Comparison of ENCODE assay signal across 9 cellular contexts in the genomic region with DNA sequence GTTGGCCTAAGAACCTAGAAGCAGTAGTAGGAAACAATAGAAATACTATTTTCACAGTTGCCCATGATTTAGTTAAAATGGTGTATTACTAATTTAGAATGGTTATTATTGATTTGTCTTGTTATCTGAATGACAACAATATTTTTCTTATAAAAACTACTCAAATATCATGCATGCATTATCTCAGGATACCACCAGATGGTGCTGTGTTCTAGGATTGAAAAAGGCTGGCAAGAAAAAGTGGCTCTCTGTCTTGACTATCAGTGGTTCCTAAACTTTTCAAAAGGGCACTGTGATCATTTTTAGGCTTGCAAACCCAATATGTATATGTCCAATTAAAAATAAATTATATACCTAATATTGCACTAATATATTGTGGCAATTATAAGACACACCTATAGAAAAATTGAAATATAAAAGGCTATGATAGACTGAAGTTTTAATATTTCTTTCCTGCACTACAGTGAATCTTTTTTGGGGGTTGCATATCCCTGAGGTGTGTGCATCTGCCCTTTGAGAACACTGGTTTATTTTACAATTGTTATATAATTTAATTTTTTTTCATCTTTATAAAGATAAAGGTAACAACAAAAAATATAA.
DNase-seq lines count a peak whose midpoint lies in the region; ATAC-seq and TF ChIP-seq lines count a peak whose summit lies in the region.
"Had no signal": no experiment of that assay in that cellular context is flagged by ENCODE, and none has a peak within 500 bp of the region (broad histone marks: within the 10 kb centered on the region; RNA-seq: fewer than 3 reads in every experiment).

No MANE protein-coding gene starts in this region.

- POLR2A ChIA-PET in activated CD4-positive, alpha-beta T cell treated with anti-CD3 and anti-CD28 coated beads for 36 hours (lab: Charles Lee) = no interaction called here

- no peaks in the 10 kb centered on the region for H3K36me3 ChIP-seq in Peyer's patch
- H3K36me3 ChIP-seq in esophagus muscularis mucosa = no peaks in the 10 kb centered on the region

- no peak overlapping the region for H3K27ac ChIP-seq in Peyer's patch
- H3K27ac ChIP-seq in esophagus muscularis mucosa (replicated peaks in 1 of 4) = no peak overlapping the region

- H3K36me3 Mint-ChIP-seq in activated CD4-positive, alpha-beta T cell treated with anti-CD3 and anti-CD28 coated beads for 36 hours (ENCODE audit: low read depth) = no peaks in the 10 kb centered on the region
- H3K36me3 Mint-ChIP-seq: activated naive CD8-positive, alpha-beta T cell had no signal

- H3K27me3 ChIP-seq in Peyer's patch = no peaks in the 10 kb centered on the region
- H3K27me3 ChIP-seq in esophagus muscularis mucosa = no peaks in the 10 kb centered on the region

- peak; percentile 8 for DNase-seq in activated CD4-positive, alpha-beta T cell treated with anti-CD3 and anti-CD28 coated beads for 36 hours
- no peak for DNase-seq in activated CD4-positive, alpha-beta T cell treated with anti-CD3 and anti-CD28 coated beads, Interleukin-2, amount 50 U/mL, for 48 hours
- DNase-seq in Peyer's patch (peak in 1 of 3 donors; percentile 69), esophagus muscularis mucosa (ENCODE audit: extremely low spot score) (no peak), renal cortical epithelial cell (ENCODE audit: low read depth) (peak; percentile 65)
- DNase-seq in activated effector memory CD4-positive, alpha-beta T cell treated with anti-CD3 and anti-CD28 coated beads, Interleukin-2, amount 50 U/mL, for 16 hours = no peak

- CTCF ChIA-PET in activated CD4-positive, alpha-beta T cell treated with anti-CD3 and anti-CD28 coated beads for 36 hours (lab: Charles Lee) = no interaction called here

- TF ChIP-seq POLR2A in Peyer's patch (IDR thresholded peaks at IDR 0.05) (no peak), esophagus muscularis mucosa (IDR thresholded peaks at IDR 0.05; ENCODE audit: low read depth) (no peak)

- no peaks in the 10 kb centered on the region for H3K9me3 ChIP-seq in Peyer's patch
- H3K9me3 ChIP-seq in esophagus muscularis mucosa = no peaks in the 10 kb centered on the region

- intact Hi-C loops in activated CD4-positive, alpha-beta T cell treated with anti-CD3 and anti-CD28 coated beads for 36 hours (cut with DNase I, micrococcal nuclease) = loop anchor here (5.0 to 10.0 kb wide), 4 partner anchors 285 to 1263 kb away; no protein-coding TSS in a partner anchor
- intact Hi-C loops in esophagus muscularis mucosa (cut with DNase I) = loop anchor here (5.0 kb wide), 2 partner anchors 738 to 1263 kb away; no protein-coding TSS in a partner anchor

- no peak overlapping the region for H3K4me3 ChIP-seq in Peyer's patch
- H3K4me3 ChIP-seq in esophagus muscularis mucosa = no peak overlapping the region

- peaks cover 6% of the 10 kb centered on the region for H3K27me3 Mint-ChIP-seq in activated CD4-positive, alpha-beta T cell treated with anti-CD3 and anti-CD28 coated beads for 36 hours

- no peak overlapping the region for H3K4me3 Mint-ChIP-seq in activated CD4-positive, alpha-beta T cell treated with anti-CD3 and anti-CD28 coated beads for 36 hours
- H3K4me3 Mint-ChIP-seq: activated naive CD8-positive, alpha-beta T cell had no signal

- H3K4me1 ChIP-seq in Peyer's patch (no peaks in the 10 kb centered on the region), esophagus muscularis mucosa (no peaks in the 10 kb centered on the region)

- TF ChIP-seq CTCF in Peyer's patch (IDR thresholded peaks at IDR 0.05) = peak; percentile 49 to 84 (median 78)
- peak; percentile 72 to 84 (median 84) for TF ChIP-seq CTCF in esophagus muscularis mucosa (IDR thresholded peaks at IDR 0.05)

- no peaks in the 10 kb centered on the region for H3K4me1 Mint-ChIP-seq in activated CD4-positive, alpha-beta T cell treated with anti-CD3 and anti-CD28 coated beads for 36 hours

- no peaks in the 10 kb centered on the region for H3K9me3 Mint-ChIP-seq in activated CD4-positive, alpha-beta T cell treated with anti-CD3 and anti-CD28 coated beads for 36 hours (ENCODE audit: low read depth)

- no peak overlapping the region for H3K27ac Mint-ChIP-seq in activated CD4-positive, alpha-beta T cell treated with anti-CD3 and anti-CD28 coated beads for 36 hours
- H3K27ac Mint-ChIP-seq: activated naive CD8-positive, alpha-beta T cell had no signal

- ATAC-seq in activated CD4-positive, alpha-beta T cell treated with anti-CD3 and anti-CD28 coated beads for 36 hours = no peak
- peak; percentile 54 for ATAC-seq in HG03159 (IDR thresholded peaks at IDR 0.05; ENCODE audit: unreplicated experiment)
- no peak for ATAC-seq in HG03280 (IDR thresholded peaks at IDR 0.05; ENCODE audit: unreplicated experiment)

- no peak for TF ChIP-seq EP300 in esophagus muscularis mucosa (IDR thresholded peaks at IDR 0.05)

Comparison
In these comparisons a context has a peak if more than half of its experiments do, and no peak if none do; other contexts are left out.
1. DNase-seq: peak in activated CD4-positive, alpha-beta T cell treated with anti-CD3 and anti-CD28 coated beads for 36 hours (single experiment) and renal cortical epithelial cell (single experiment); none in activated CD4-positive, alpha-beta T cell treated with anti-CD3 and anti-CD28 coated beads, Interleukin-2, amount 50 U/mL, for 48 hours (0 of 2), esophagus muscularis mucosa (single experiment) and activated effector memory CD4-positive, alpha-beta T cell treated with anti-CD3 and anti-CD28 coated beads, Interleukin-2, amount 50 U/mL, for 16 hours (single experiment).